In genomic region chr11:59206635-59207034, GRCh38 we compare ENCODE assay signal across 8 cellular contexts. TPM values are rescaled to one million over a fixed set of nuclear protein-coding genes. Genes with fewer than 3 reads are reported as not detected.
DNase-seq lines count a peak whose midpoint lies in the region; ATAC-seq, FAIRE-seq and TF ChIP-seq lines count a peak whose summit lies in the region.

No MANE protein-coding gene starts in this region.

- peaks cover 6% of the 10 kb centered on the region; the same call in 2 of the 3 replicates for H3K4me1 Mint-ChIP-seq in GM23338

- H3K9me3 Mint-ChIP-seq in GM23338 = no peaks in the 10 kb centered on the region; the same call in 1 of the 3 replicates

- H3K36me3 Mint-ChIP-seq in GM23338 (ENCODE audit: low read depth) = peaks cover 34% of the 10 kb centered on the region

- H3K4me1 ChIP-seq in GM23338 (ENCODE audit: insufficient read depth) (peaks cover 4% of the 10 kb centered on the region; the same call in 1 of the 2 replicates), OCI-LY3 (ENCODE audit: low read length) (peaks cover 29% of the 10 kb centered on the region), pancreas (peaks cover 0 to 5% (median 0%) of the 10 kb centered on the region in 3 donors)

- H3K27me3 Mint-ChIP-seq in GM23338 (ENCODE audit: insufficient read depth, low read depth, poor library complexity) = peaks cover 11% of the 10 kb centered on the region

- 49 to 53% methylated on average over 4 of the region's 4 CpGs for WGBS in pancreas, 2 donors
- 66 to 75% methylated on average over 4 of the region's 4 CpGs for WGBS in lower leg skin, 2 donors

- no peaks in the 10 kb centered on the region for H3F3A ChIP-seq in GM23338 (replicated peaks; ENCODE audit: low read depth)

- H2AFZ ChIP-seq in GM23338 (no peak overlapping the region), OCI-LY3 (ENCODE audit: low read depth, low read length) (no peak overlapping the region)

- peaks cover 6% of the 10 kb centered on the region; the same call in 1 of the 2 replicates for H3K36me3 ChIP-seq in GM23338 (ENCODE audit: insufficient read depth)
- H3K36me3 ChIP-seq in OCI-LY3 (replicated peaks; ENCODE audit: low read depth, low read length) = peaks cover 85% of the 10 kb centered on the region
- peaks cover 0 to 10% (median 2%) of the 10 kb centered on the region in 3 donors for H3K36me3 ChIP-seq in pancreas

- intact Hi-C loops in pancreas (cut with DNase I) (loop anchor here in 1 of 3 donors (5.0 kb wide), 1 partner anchor 34 kb away; the partner anchor contains the start of gene DTX4), lower leg skin (cut with DNase I; ENCODE audit: low total_unique reads) (loop anchor here (2.0 kb wide), 1 partner anchor 36 kb away; no protein-coding TSS in a partner anchor)

- no peak overlapping the region; the same call in 1 of the 2 replicates for H3K27ac Mint-ChIP-seq in GM23338

- H3K9me2 ChIP-seq in GM23338 (ENCODE audit: insufficient read depth) = peaks cover 3% of the 10 kb centered on the region; the same call in 1 of the 2 replicates

- H3K4me3 ChIP-seq in GM23338 (no peak overlapping the region), OCI-LY3 (ENCODE audit: low read length) (peak overlapping the region; percentile 2; the same call in 1 of the 2 replicates), epithelial cell of proximal tubule (ENCODE audit: low read depth, low read length) (no peak overlapping the region), pancreas (no peak overlapping the region), lower leg skin (ENCODE audit: low read depth, poor library complexity, severe bottlenecking) (no peak overlapping the region)

- no peak overlapping the region for H3K4me3 Mint-ChIP-seq in GM23338

- peak; percentile 91 for ATAC-seq in GM23338
- ATAC-seq in pancreas = peak; percentile 53 to 83 (median 70)
- ATAC-seq in GM19452 (IDR thresholded peaks at IDR 0.05; ENCODE audit: unreplicated experiment) = no peak
- no peak for ATAC-seq in GM19467 (IDR thresholded peaks at IDR 0.05; ENCODE audit: unreplicated experiment)

- H3K9me3 ChIP-seq in OCI-LY3 (ENCODE audit: insufficient read depth, low read length) (no peaks in the 10 kb centered on the region), pancreas (no peaks in the 10 kb centered on the region)

- TF ChIP-seq CTCF in C4-2B (conservative IDR thresholded peaks at IDR 0.05) (peak; percentile 75), GM23338 (conservative IDR thresholded peaks at IDR 0.05; ENCODE audit: low read depth in 2 of 2) (peak; percentile 65 to 76), OCI-LY3 (IDR thresholded peaks at IDR 0.05; ENCODE audit: low read depth, low read length) (peak; percentile 72), epithelial cell of proximal tubule (conservative IDR thresholded peaks at IDR 0.05; ENCODE audit: low read depth, low read length) (peak; percentile 70), pancreas (IDR thresholded peaks at IDR 0.05) (peak; percentile 3 to 43 (median 32)), lower leg skin (IDR thresholded peaks at IDR 0.05) (no peak)

- H3K4me2 ChIP-seq in GM23338 (no peak overlapping the region), OCI-LY3 (ENCODE audit: low read length) (peak overlapping the region; percentile 88)

- DNase-seq in GM23338 (ENCODE audit: low spot score) = peak; percentile 73
- DNase-seq in epithelial cell of proximal tubule (ENCODE audit: low read depth) = no peak
- DNase-seq in pancreas = peak in 3 of 6 donors; percentile 22 to 51 (median 45)
- DNase-seq in lower leg skin (ENCODE audit: low spot score in 2 of 2) = no peak

- no peaks in the 10 kb centered on the region; the same call in 1 of the 2 replicates for H4K20me1 ChIP-seq in GM23338 (replicated peaks; ENCODE audit: insufficient read depth)
- peaks cover 82% of the 10 kb centered on the region for H4K20me1 ChIP-seq in OCI-LY3 (ENCODE audit: insufficient read depth, low read length)

- H3K9ac ChIP-seq in OCI-LY3 (ENCODE audit: low read length) = no peak overlapping the region

- TF ChIP-seq POLR2A in lower leg skin (IDR thresholded peaks at IDR 0.05) = no peak

- FAIRE-seq in pancreas (lab: Jason Lieb, UNC) = no peak

- no peak overlapping the region for H3K27ac ChIP-seq in C4-2B
- H3K27ac ChIP-seq in GM23338 (ENCODE audit: low read depth) = no peak overlapping the region
- no peak overlapping the region for H3K27ac ChIP-seq in OCI-LY3 (ENCODE audit: low read length)
- H3K27ac ChIP-seq in pancreas = no peak overlapping the region

- H3K27me3 ChIP-seq in GM23338 (ENCODE audit: insufficient read depth) (no peaks in the 10 kb centered on the region), OCI-LY3 (ENCODE audit: low read depth, low read length) (no peaks in the 10 kb centered on the region), pancreas (no peaks in the 10 kb centered on the region)

- H3K79me2 ChIP-seq in GM23338 (replicated peaks; ENCODE audit: insufficient read depth) (no peaks in the 10 kb centered on the region), OCI-LY3 (ENCODE audit: low read length) (peaks cover 95% of the 10 kb centered on the region)

TF ChIP-seq in GM23338, 12 proteins besides CTCF, POLR2A, EP300 and RAD21 (continues in another document):
- TF ChIP-seq ZNF331 (CRISPR knock-in tag; IDR thresholded peaks at IDR 0.05; ENCODE audit: low read depth) = no peak
- TF ChIP-seq NANOG (IDR thresholded peaks at IDR 0.05; ENCODE audit: borderline replicate concordance) = no peak
- TF ChIP-seq STAT1 (IDR thresholded peaks at IDR 0.05; ENCODE audit: unreplicated experiment) = no peak
- TF ChIP-seq, protein P1, sequence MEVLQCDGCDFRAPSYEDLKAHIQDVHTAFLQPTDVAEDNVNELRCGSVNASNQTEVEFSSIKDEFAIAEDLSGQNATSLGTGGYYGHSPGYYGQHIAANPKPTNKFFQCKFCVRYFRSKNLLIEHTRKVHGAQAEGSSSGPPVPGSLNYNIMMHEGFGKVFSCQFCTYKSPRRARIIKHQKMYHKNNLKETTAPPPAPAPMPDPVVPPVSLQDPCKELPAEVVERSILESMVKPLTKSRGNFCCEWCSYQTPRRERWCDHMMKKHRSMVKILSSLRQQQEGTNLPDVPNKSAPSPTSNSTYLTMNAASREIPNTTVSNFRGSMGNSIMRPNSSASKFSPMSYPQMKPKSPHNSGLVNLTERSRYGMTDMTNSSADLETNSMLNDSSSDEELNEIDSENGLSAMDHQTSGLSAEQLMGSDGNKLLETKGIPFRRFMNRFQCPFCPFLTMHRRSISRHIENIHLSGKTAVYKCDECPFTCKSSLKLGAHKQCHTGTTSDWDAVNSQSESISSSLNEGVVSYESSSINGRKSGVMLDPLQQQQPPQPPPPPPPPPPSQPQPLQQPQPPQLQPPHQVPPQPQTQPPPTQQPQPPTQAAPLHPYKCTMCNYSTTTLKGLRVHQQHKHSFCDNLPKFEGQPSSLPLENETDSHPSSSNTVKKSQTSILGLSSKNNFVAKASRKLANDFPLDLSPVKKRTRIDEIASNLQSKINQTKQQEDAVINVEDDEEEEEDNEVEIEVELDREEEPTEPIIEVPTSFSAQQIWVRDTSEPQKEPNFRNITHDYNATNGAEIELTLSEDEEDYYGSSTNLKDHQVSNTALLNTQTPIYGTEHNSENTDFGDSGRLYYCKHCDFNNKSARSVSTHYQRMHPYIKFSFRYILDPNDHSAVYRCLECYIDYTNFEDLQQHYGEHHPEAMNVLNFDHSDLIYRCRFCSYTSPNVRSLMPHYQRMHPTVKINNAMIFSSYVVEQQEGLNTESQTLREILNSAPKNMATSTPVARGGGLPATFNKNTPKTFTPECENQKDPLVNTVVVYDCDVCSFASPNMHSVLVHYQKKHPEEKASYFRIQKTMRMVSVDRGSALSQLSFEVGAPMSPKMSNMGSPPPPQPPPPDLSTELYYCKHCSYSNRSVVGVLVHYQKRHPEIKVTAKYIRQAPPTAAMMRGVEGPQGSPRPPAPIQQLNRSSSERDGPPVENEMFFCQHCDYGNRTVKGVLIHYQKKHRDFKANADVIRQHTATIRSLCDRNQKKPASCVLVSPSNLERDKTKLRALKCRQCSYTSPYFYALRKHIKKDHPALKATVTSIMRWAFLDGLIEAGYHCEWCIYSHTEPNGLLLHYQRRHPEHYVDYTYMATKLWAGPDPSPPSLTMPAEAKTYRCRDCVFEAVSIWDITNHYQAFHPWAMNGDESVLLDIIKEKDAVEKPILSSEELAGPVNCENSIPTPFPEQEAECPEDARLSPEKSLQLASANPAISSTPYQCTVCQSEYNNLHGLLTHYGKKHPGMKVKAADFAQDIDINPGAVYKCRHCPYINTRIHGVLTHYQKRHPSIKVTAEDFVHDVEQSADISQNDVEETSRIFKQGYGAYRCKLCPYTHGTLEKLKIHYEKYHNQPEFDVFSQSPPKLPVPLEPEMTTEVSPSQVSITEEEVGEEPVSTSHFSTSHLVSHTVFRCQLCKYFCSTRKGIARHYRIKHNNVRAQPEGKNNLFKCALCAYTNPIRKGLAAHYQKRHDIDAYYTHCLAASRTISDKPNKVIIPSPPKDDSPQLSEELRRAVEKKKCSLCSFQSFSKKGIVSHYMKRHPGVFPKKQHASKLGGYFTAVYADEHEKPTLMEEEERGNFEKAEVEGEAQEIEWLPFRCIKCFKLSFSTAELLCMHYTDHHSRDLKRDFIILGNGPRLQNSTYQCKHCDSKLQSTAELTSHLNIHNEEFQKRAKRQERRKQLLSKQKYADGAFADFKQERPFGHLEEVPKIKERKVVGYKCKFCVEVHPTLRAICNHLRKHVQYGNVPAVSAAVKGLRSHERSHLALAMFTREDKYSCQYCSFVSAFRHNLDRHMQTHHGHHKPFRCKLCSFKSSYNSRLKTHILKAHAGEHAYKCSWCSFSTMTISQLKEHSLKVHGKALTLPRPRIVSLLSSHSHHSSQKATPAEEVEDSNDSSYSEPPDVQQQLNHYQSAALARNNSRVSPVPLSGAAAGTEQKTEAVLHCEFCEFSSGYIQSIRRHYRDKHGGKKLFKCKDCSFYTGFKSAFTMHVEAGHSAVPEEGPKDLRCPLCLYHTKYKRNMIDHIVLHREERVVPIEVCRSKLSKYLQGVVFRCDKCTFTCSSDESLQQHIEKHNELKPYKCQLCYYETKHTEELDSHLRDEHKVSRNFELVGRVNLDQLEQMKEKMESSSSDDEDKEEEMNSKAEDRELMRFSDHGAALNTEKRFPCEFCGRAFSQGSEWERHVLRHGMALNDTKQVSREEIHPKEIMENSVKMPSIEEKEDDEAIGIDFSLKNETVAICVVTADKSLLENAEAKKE (CRISPR knock-in tag; IDR thresholded peaks at IDR 0.05) = no peak
- no peak for TF ChIP-seq EZH2 (IDR thresholded peaks at IDR 0.05; ENCODE audit: low read depth, unreplicated experiment)

RNA-seq across cellular contexts. Expression of gene MPEG1, which starts 6.1 kb away (rescaled TPM):
- total RNA-seq in GM23338 (2014; rRNA removed; shearing (Covaris generic)) = not detected in 2 replicates
- 0.07 TPM in 1 of 2 replicates, not detected in the other for polyA plus RNA-seq in GM23338 (2016; fragmentation: Nextera tagmentation; extraction: Ambion mirVana)
- not detected in 2 replicates for total RNA-seq in epithelial cell of proximal tubule
- 1 to 10 TPM in 5 of 6 donors, under 1 TPM in 1; 0.51 to 7.1 (median 3.4) TPM for total RNA-seq in pancreas
- under 1 TPM; 0.68 to 0.92 TPM for polyA plus RNA-seq in pancreas
- total RNA-seq in lower leg skin = 1 to 10 TPM; 2.1 to 6.9 (median 3.8) TPM

RNA-seq across cellular contexts. Expression of gene DTX4, which starts 34.7 kb away (rescaled TPM):
- 13.8 and 14.7 TPM in 2 replicates for total RNA-seq in GM23338 (2014; rRNA removed; shearing (Covaris generic))
- polyA plus RNA-seq in GM23338 (2016; fragmentation: Nextera tagmentation; extraction: Ambion mirVana) = 4.2 and 4.3 TPM in 2 replicates
- total RNA-seq in epithelial cell of proximal tubule = 2.7 and 3.0 TPM in 2 replicates
- 10 to 100 TPM in 2 of 6 donors, 1 to 10 TPM in 4; 5.9 to 16.3 (median 8.3) TPM for total RNA-seq in pancreas
- 10 to 100 TPM in 1 of 2 donors, 1 to 10 TPM in 1; 9.0 to 12.3 TPM for polyA plus RNA-seq in pancreas
- total RNA-seq in lower leg skin = 1 to 10 TPM; 1.2 to 6.4 (median 3.4) TPM

Comparison
In these comparisons a context has a peak if more than half of its experiments do, and no peak if none do; other contexts are left out.
1. CTCF ChIP-seq: peak in C4-2B (single experiment), GM23338 (2 of 2), OCI-LY3 (single experiment), epithelial cell of proximal tubule (single experiment) and pancreas (4 of 4); none in lower leg skin (0 of 3).
2. ATAC-seq: peak in GM23338 (single experiment) and pancreas (4 of 4); none in GM19452 (single experiment) and GM19467 (single experiment).